ENCODE assay signal across 20 cellular contexts in the genomic region with DNA sequence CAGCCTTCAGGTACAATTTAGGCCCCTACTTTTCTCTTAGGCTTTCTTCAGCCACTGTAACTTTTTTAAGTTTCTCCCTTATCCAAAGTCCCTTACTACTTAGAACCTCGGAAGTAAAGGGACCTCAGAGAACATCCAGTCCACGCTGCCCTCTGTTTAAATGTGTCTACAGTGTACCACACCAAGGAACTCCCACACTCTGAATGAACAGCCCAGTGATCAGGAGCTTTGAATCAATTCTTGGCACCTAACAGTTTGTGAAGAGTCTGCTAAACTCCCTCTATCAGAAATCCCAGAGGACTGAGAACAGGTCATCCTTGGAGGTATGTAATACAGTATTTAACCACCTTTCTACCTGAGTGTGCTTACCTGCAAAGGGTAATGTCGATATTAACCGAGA. TPM values are rescaled to one million over a fixed set of nuclear protein-coding genes. Genes with fewer than 3 reads are reported as not detected.
DNase-seq lines count a peak whose midpoint lies in the region; ATAC-seq, FAIRE-seq and TF ChIP-seq lines count a peak whose summit lies in the region.
"Had no signal": no experiment of that assay in that cellular context is flagged by ENCODE, and none has a peak within 500 bp of the region (broad histone marks: within the 10 kb centered on the region; RNA-seq: fewer than 3 reads in every experiment).

No MANE protein-coding gene starts in this region.

- POLR2A ChIA-PET in activated CD8-positive, alpha-beta T cell treated with anti-CD3 and anti-CD28 coated beads, Interleukin-2, amount 10 ng/mL, durations not matched to agents 7 days and 5 days (lab: Charles Lee): interaction anchor here (6.3 kb wide), 1 partner anchor 12 kb away, joined by 85 read pairs; the partner anchor contains the start of gene MALT1
- POLR2A ChIA-PET in activated CD8-positive, alpha-beta T cell treated with anti-CD3 and anti-CD28 coated beads for 36 hours (lab: Charles Lee): interaction anchor here (0.9 to 4.6 kb wide), 2 partner anchors 11 to 86 kb away, joined by 3 to 37 read pairs; partner anchors contain the start of gene MALT1

- peaks cover 7% of the 10 kb centered on the region for H3K9me3 Mint-ChIP-seq in activated CD8-positive, alpha-beta T cell treated with anti-CD3 and anti-CD28 coated beads, Interleukin-2, amount 10 ng/mL, durations not matched to agents 7 days and 5 days (ENCODE audit: insufficient read depth)
- H3K9me3 Mint-ChIP-seq in activated CD8-positive, alpha-beta T cell treated with anti-CD3 and anti-CD28 coated beads for 36 hours: peaks cover 4% of the 10 kb centered on the region
- H3K9me3 Mint-ChIP-seq in activated naive CD8-positive, alpha-beta T cell treated with anti-CD3 and anti-CD28 coated beads for 36 hours: peaks cover 5% of the 10 kb centered on the region
- H3K9me3 Mint-ChIP-seq in natural killer cell: peaks cover 0 to 3% of the 10 kb centered on the region in 2 donors

- peaks cover 25% of the 10 kb centered on the region for H3K36me3 Mint-ChIP-seq in activated CD8-positive, alpha-beta T cell treated with anti-CD3 and anti-CD28 coated beads, Interleukin-2, amount 10 ng/mL, durations not matched to agents 7 days and 5 days (ENCODE audit: low read depth)
- H3K36me3 Mint-ChIP-seq in activated CD8-positive, alpha-beta T cell treated with anti-CD3 and anti-CD28 coated beads for 36 hours (ENCODE audit: low read depth): peaks cover 3% of the 10 kb centered on the region
- peaks cover 8% of the 10 kb centered on the region for H3K36me3 Mint-ChIP-seq in activated naive CD8-positive, alpha-beta T cell treated with anti-CD3 and anti-CD28 coated beads for 36 hours
- H3K36me3 Mint-ChIP-seq in natural killer cell: no peaks in the 10 kb centered on the region

- CTCF ChIA-PET in activated CD8-positive, alpha-beta T cell treated with anti-CD3 and anti-CD28 coated beads, Interleukin-2, amount 10 ng/mL, durations not matched to agents 7 days and 5 days (lab: Charles Lee): interaction anchor here (1.0 to 2.8 kb wide), 7 partner anchors 9 to 132 kb away, joined by 4 to 32 read pairs (median 5); partner anchors contain the start of gene MALT1
- CTCF ChIA-PET in activated CD8-positive, alpha-beta T cell treated with anti-CD3 and anti-CD28 coated beads for 36 hours (lab: Charles Lee): interaction anchor here (1.2 to 1.6 kb wide), 7 partner anchors 9 to 163 kb away, joined by 3 to 10 read pairs (median 4); partner anchors contain the start of gene MALT1

- no peak overlapping the region for H3K27ac Mint-ChIP-seq in activated CD8-positive, alpha-beta T cell treated with anti-CD3 and anti-CD28 coated beads, Interleukin-2, amount 10 ng/mL, durations not matched to agents 7 days and 5 days
- H3K27ac Mint-ChIP-seq in activated CD8-positive, alpha-beta T cell treated with anti-CD3 and anti-CD28 coated beads for 36 hours: no peak overlapping the region
- peak overlapping the region; percentile 14 for H3K27ac Mint-ChIP-seq in activated naive CD8-positive, alpha-beta T cell treated with anti-CD3 and anti-CD28 coated beads for 36 hours
- peak overlapping the region; percentile 68 to 86 for H3K27ac Mint-ChIP-seq in natural killer cell
- H3K27ac Mint-ChIP-seq: mesothelial cell of epicardium; T-helper 1 cell treated with Interleukin-12 subunit alpha and Interleukin-12 subunit beta and Interleukin-4 antibody, amounts not matched to agents 30 μg/mL and 1 μg/mL, for 36 hours had no signal

- intact Hi-C loops in activated CD8-positive, alpha-beta T cell treated with anti-CD3 and anti-CD28 coated beads for 36 hours (cut with micrococcal nuclease): no loop called here
- intact Hi-C loops in natural killer cell (cut with micrococcal nuclease): loop anchor here (5.0 kb wide), 1 partner anchor 42 kb away; no protein-coding TSS in a partner anchor

- TF ChIP-seq CTCF in activated CD8-positive, alpha-beta T cell treated with anti-CD3 and anti-CD28 coated beads for 36 hours (IDR thresholded peaks at IDR 0.05): no peak
- no peak for TF ChIP-seq CTCF in natural killer cell (IDR thresholded peaks at IDR 0.05)

- in situ Hi-C loops in G401 (cut with HindIII; ENCODE audit: low sequenced_read_pairs): no loop called here

- no peak for ATAC-seq in activated CD8-positive, alpha-beta T cell treated with anti-CD3 and anti-CD28 coated beads, Interleukin-2, amount 10 ng/mL, durations not matched to agents 7 days and 5 days
- ATAC-seq in activated CD8-positive, alpha-beta T cell treated with anti-CD3 and anti-CD28 coated beads for 36 hours: no peak
- ATAC-seq in natural killer cell (no peak), GM18868 (IDR thresholded peaks at IDR 0.05; ENCODE audit: unreplicated experiment) (no peak), HG02571 (IDR thresholded peaks at IDR 0.05; ENCODE audit: unreplicated experiment) (no peak)
- ATAC-seq: A549, gastroesophageal sphincter had no signal

- peak; percentile 78 for FAIRE-seq in GM18507 (lab: Jason Lieb, UNC)
- FAIRE-seq: A549, bronchial epithelial cell had no signal

- DNase-seq in activated CD8-positive, alpha-beta T cell treated with anti-CD3 and anti-CD28 coated beads, Interleukin-2, amount 10 ng/mL, durations not matched to agents 7 days and 5 days: no peak
- no peak for DNase-seq in activated CD8-positive, alpha-beta T cell treated with anti-CD3 and anti-CD28 coated beads for 36 hours
- no peak for DNase-seq in GM18507 (ENCODE audit: extremely low spot score, insufficient read length, low read depth)
- no peak for DNase-seq in activated naive CD8-positive, alpha-beta T cell treated with anti-CD3 and anti-CD28 coated beads for 36 hours
- no peak for DNase-seq in natural killer cell
- DNase-seq in G401 (ENCODE audit: low spot score): no peak
- DNase-seq: DMS79; dorsolateral prefrontal cortex; NCI-H524 treated with DMSO at 0.1 percent for 48 hours; OCI-M1; SHP77 treated with DMSO at 0.1 percent for 48 hours; stimulated activated CD4-positive, alpha-beta T cell treated with anti-CD3 and anti-CD28 coated beads, Interleukin-12 subunit alpha, Interleukin-12 subunit beta, amount 100 ng/mL, for 4 hours; tibial artery had no signal

- peaks cover 47% of the 10 kb centered on the region for H3K4me1 Mint-ChIP-seq in activated CD8-positive, alpha-beta T cell treated with anti-CD3 and anti-CD28 coated beads, Interleukin-2, amount 10 ng/mL, durations not matched to agents 7 days and 5 days (ENCODE audit: low read depth)
- peaks cover 31% of the 10 kb centered on the region for H3K4me1 Mint-ChIP-seq in activated CD8-positive, alpha-beta T cell treated with anti-CD3 and anti-CD28 coated beads for 36 hours (ENCODE audit: low read depth)
- H3K4me1 Mint-ChIP-seq in activated naive CD8-positive, alpha-beta T cell treated with anti-CD3 and anti-CD28 coated beads for 36 hours: peaks cover 37% of the 10 kb centered on the region
- H3K4me1 Mint-ChIP-seq in natural killer cell: peaks cover 21 to 31% of the 10 kb centered on the region in 2 donors
- H3K4me1 Mint-ChIP-seq: mesothelial cell of epicardium had no signal

- peak overlapping the region; percentile 15 for H3K4me3 Mint-ChIP-seq in activated CD8-positive, alpha-beta T cell treated with anti-CD3 and anti-CD28 coated beads, Interleukin-2, amount 10 ng/mL, durations not matched to agents 7 days and 5 days
- H3K4me3 Mint-ChIP-seq in activated CD8-positive, alpha-beta T cell treated with anti-CD3 and anti-CD28 coated beads for 36 hours: no peak overlapping the region
- H3K4me3 Mint-ChIP-seq in activated naive CD8-positive, alpha-beta T cell treated with anti-CD3 and anti-CD28 coated beads for 36 hours: no peak overlapping the region
- H3K4me3 Mint-ChIP-seq in natural killer cell: peak overlapping the region; percentile 67
- H3K4me3 Mint-ChIP-seq: mesothelial cell of epicardium; T-helper 1 cell treated with Interleukin-12 subunit alpha and Interleukin-12 subunit beta and Interleukin-4 antibody, amounts not matched to agents 30 μg/mL and 1 μg/mL, for 36 hours had no signal

- no peaks in the 10 kb centered on the region for H3K27me3 Mint-ChIP-seq in activated CD8-positive, alpha-beta T cell treated with anti-CD3 and anti-CD28 coated beads, Interleukin-2, amount 10 ng/mL, durations not matched to agents 7 days and 5 days (ENCODE audit: low read depth)
- no peaks in the 10 kb centered on the region for H3K27me3 Mint-ChIP-seq in activated CD8-positive, alpha-beta T cell treated with anti-CD3 and anti-CD28 coated beads for 36 hours
- H3K27me3 Mint-ChIP-seq in activated naive CD8-positive, alpha-beta T cell treated with anti-CD3 and anti-CD28 coated beads for 36 hours: no peaks in the 10 kb centered on the region
- no peaks in the 10 kb centered on the region for H3K27me3 Mint-ChIP-seq in natural killer cell (ENCODE audit: low read depth in 2 of 2)

RNA-seq across cellular contexts. Expression of gene MALT1, which starts 11.6 kb away (rescaled TPM):
- total RNA-seq in activated CD8-positive, alpha-beta T cell treated with anti-CD3 and anti-CD28 coated beads, Interleukin-2, amount 10 ng/mL, durations not matched to agents 7 days and 5 days: 10 to 100 TPM; 52.7 to 57.1 TPM
- 10 to 100 TPM; 57.8 to 67.5 TPM for total RNA-seq in activated CD8-positive, alpha-beta T cell treated with anti-CD3 and anti-CD28 coated beads for 36 hours
- 10 to 100 TPM; 46.2 to 46.5 TPM for total RNA-seq in activated naive CD8-positive, alpha-beta T cell treated with anti-CD3 and anti-CD28 coated beads for 36 hours
- total RNA-seq in natural killer cell: 10 to 100 TPM; 49.8 to 55.8 (median 54.5) TPM
- total RNA-seq in G401 (2014; rRNA removed; shearing (Covaris generic)): 9.8 and 10.8 TPM in 2 replicates

RNA-seq across cellular contexts. Expression of gene ALPK2, which starts 30.8 kb away (rescaled TPM):
- not detected for total RNA-seq in activated CD8-positive, alpha-beta T cell treated with anti-CD3 and anti-CD28 coated beads, Interleukin-2, amount 10 ng/mL, durations not matched to agents 7 days and 5 days
- total RNA-seq in activated CD8-positive, alpha-beta T cell treated with anti-CD3 and anti-CD28 coated beads for 36 hours: under 1 TPM; 0.34 to 0.59 TPM
- total RNA-seq in activated naive CD8-positive, alpha-beta T cell treated with anti-CD3 and anti-CD28 coated beads for 36 hours: under 1 TPM; 0.62 to 0.76 TPM
- under 1 TPM in 2 of 3 donors, not detected in 1; 0.09 to 0.75 TPM for total RNA-seq in natural killer cell
- 0.07 and 0.37 TPM in 2 replicates for total RNA-seq in G401 (2014; rRNA removed; shearing (Covaris generic))

Comparison
In these comparisons a context has a peak if more than half of its experiments do, and no peak if none do; other contexts are left out.
1. H3K4me3 Mint-ChIP-seq: peak in activated CD8-positive, alpha-beta T cell treated with anti-CD3 and anti-CD28 coated beads, Interleukin-2, amount 10 ng/mL, durations not matched to agents 7 days and 5 days (single experiment) and natural killer cell (single experiment); none in activated CD8-positive, alpha-beta T cell treated with anti-CD3 and anti-CD28 coated beads for 36 hours (single experiment) and activated naive CD8-positive, alpha-beta T cell treated with anti-CD3 and anti-CD28 coated beads for 36 hours (single experiment).
2. H3K27ac Mint-ChIP-seq: peak in activated naive CD8-positive, alpha-beta T cell treated with anti-CD3 and anti-CD28 coated beads for 36 hours (single experiment) and natural killer cell (2 of 2); none in activated CD8-positive, alpha-beta T cell treated with anti-CD3 and anti-CD28 coated beads, Interleukin-2, amount 10 ng/mL, durations not matched to agents 7 days and 5 days (single experiment) and activated CD8-positive, alpha-beta T cell treated with anti-CD3 and anti-CD28 coated beads for 36 hours (single experiment).